In the genomic region with DNA sequence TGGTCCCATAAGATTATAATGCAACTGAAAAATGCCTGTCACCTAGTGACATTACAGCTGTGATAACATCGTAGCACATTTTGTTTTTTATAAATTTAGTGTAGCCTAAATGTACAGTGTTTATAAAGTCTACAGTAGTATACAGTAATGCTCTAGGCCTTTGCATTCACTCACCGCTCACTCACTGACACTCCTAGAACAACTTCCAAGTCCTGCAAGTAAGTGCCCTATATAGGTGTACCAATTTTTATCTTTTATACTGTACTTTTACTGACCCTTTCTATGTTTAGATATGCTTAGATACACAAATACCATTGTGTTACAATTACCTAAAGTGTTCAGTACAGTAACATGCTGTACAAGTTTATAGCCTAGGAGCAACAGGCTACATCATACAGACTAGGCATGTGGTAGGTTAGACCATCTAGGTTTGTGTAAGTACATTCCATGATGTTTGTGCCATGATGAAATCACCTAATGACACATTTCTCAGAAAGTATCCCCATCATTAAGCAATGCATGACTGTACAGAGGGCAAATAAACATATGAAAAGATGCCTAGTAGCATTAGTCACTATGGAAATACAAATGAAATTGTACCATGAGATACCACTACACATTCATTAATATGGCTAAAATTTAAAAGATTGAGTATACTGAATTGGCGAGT, we compare ENCODE assay signal across 13 cellular contexts.
DNase-seq lines count a peak whose midpoint lies in the region; FAIRE-seq and TF ChIP-seq lines count a peak whose summit lies in the region.
"Had no signal": no experiment of that assay in that cellular context is flagged by ENCODE, and none has a peak within 500 bp of the region (broad histone marks: within the 10 kb centered on the region; RNA-seq: fewer than 3 reads in every experiment).

No MANE protein-coding gene starts in this region.

- TF ChIP-seq POLR2A in Peyer's patch (IDR thresholded peaks at IDR 0.05) (no peak), ovary (IDR thresholded peaks at IDR 0.05) (no peak)

- FAIRE-seq in D721Med (lab: Jason Lieb, UNC), result no peak

- 88 to 95% (median 91%) methylated on average over 3 of the region's 3 CpGs for WGBS in ovary, 3 donors

- intact Hi-C loops in ovary (cut with DNase I), result no loop called here

- no peak for TF ChIP-seq EP300 in ovary (IDR thresholded peaks at IDR 0.05)

- H3K27ac ChIP-seq in Peyer's patch (no peak overlapping the region), ovary (no peak overlapping the region)

- TF ChIP-seq CTCF in Peyer's patch (IDR thresholded peaks at IDR 0.05), result no peak
- TF ChIP-seq CTCF in ovary (IDR thresholded peaks at IDR 0.05), result no peak
- no peak for TF ChIP-seq CTCF in D721Med (IDR thresholded peaks at IDR 0.05; ENCODE audit: insufficient read depth, missing control alignments)

- no peaks in the 10 kb centered on the region for H3K9me3 ChIP-seq in Peyer's patch
- H3K9me3 ChIP-seq in ovary, result no peaks in the 10 kb centered on the region

- H3K4me1 ChIP-seq in Peyer's patch (no peaks in the 10 kb centered on the region), ovary (ENCODE audit: insufficient read depth) (no peaks in the 10 kb centered on the region)

- no peak overlapping the region for H3K4me3 ChIP-seq in Peyer's patch
- no peak overlapping the region for H3K4me3 ChIP-seq in ovary

- peaks cover 0 to 2% (median 0%) of the 10 kb centered on the region in 3 donors for H3K36me3 ChIP-seq in Peyer's patch
- no peaks in the 10 kb centered on the region for H3K36me3 ChIP-seq in ovary

- H3K27me3 ChIP-seq in Peyer's patch (no peaks in the 10 kb centered on the region), ovary (no peaks in the 10 kb centered on the region)

- DNase-seq in AG08396 (ENCODE audit: low spot score), result peak; percentile 20
- peak; percentile 47 for DNase-seq in HS-27A (ENCODE audit: low read depth)
- DNase-seq in brain pericyte (ENCODE audit: low read depth, low spot score), result peak; percentile 61
- DNase-seq in kidney glomerular epithelial cell (lab: John Stamatoyannopoulos, UW), result peak; percentile 96
- DNase-seq in GOT3 (lab: John Stamatoyannopoulos, UW), result no peak
- DNase-seq in Peyer's patch, result no peak
- no peak for DNase-seq in ovary
- no peak for DNase-seq in D721Med (ENCODE audit: insufficient read length, low spot score)
- DNase-seq: activated CD4-positive, alpha-beta T cell treated with anti-CD3 and anti-CD28 coated beads for 4 hours; foreskin melanocyte; left cardiac atrium; NCI-H1105; NCI-H774 had no signal

Comparison
In these comparisons a context has a peak if more than half of its experiments do, and no peak if none do; other contexts are left out.
1. DNase-seq: peak in AG08396 (single experiment), HS-27A (single experiment), brain pericyte (single experiment) and kidney glomerular epithelial cell (single experiment); none in GOT3 (single experiment), Peyer's patch (0 of 3), ovary (0 of 5) and D721Med (single experiment).